Comparison of ENCODE assay signal across 10 cellular contexts in genomic region chrX:19791562-19791961, GRCh38.
DNase-seq lines count a peak whose midpoint lies in the region; ATAC-seq, FAIRE-seq and TF ChIP-seq lines count a peak whose summit lies in the region.
"Had no signal": no experiment of that assay in that cellular context is flagged by ENCODE, and none has a peak within 500 bp of the region (broad histone marks: within the 10 kb centered on the region; RNA-seq: fewer than 3 reads in every experiment).

No MANE protein-coding gene starts in this region.

- intact Hi-C loops in ovary (cut with DNase I), result no loop called here

- H3K79me2 ChIP-seq in OCI-LY1 (ENCODE audit: insufficient read depth, low read length), result peaks cover 50% of the 10 kb centered on the region

- no peaks in the 10 kb centered on the region for H3K27me3 ChIP-seq in OCI-LY1 (ENCODE audit: insufficient read depth, low read length)
- H3K27me3 ChIP-seq in ovary, result no peaks in the 10 kb centered on the region
- H3K27me3 ChIP-seq: gastrocnemius medialis had no signal

- H3K4me3 ChIP-seq in OCI-LY1 (ENCODE audit: low read depth, low read length, poor library complexity, severe bottlenecking), result no peak overlapping the region
- no peak overlapping the region for H3K4me3 ChIP-seq in fibroblast of villous mesenchyme (ENCODE audit: low read depth, low read length)
- H3K4me3 ChIP-seq in ovary, result no peak overlapping the region
- H3K4me3 ChIP-seq: gastrocnemius medialis had no signal

- no peak overlapping the region for H2AFZ ChIP-seq in OCI-LY1 (ENCODE audit: low read length)

- ATAC-seq in GM18511 (IDR thresholded peaks at IDR 0.05; ENCODE audit: unreplicated experiment), result peak; percentile 69
- ATAC-seq in HG02571 (IDR thresholded peaks at IDR 0.05; ENCODE audit: unreplicated experiment), result peak; percentile 51
- no peak for ATAC-seq in GM18505 (IDR thresholded peaks at IDR 0.05; ENCODE audit: unreplicated experiment)
- ATAC-seq: gastrocnemius medialis had no signal

- TF ChIP-seq CTCF in OCI-LY1 (IDR thresholded peaks at IDR 0.05; ENCODE audit: low read length) (no peak), fibroblast of villous mesenchyme (IDR thresholded peaks at IDR 0.05; ENCODE audit: insufficient read depth, low read depth, low read length) (no peak), ovary (IDR thresholded peaks at IDR 0.05) (no peak)

- H3K36me3 ChIP-seq in OCI-LY1 (ENCODE audit: insufficient read depth, low read length) (peaks cover 49% of the 10 kb centered on the region), ovary (no peaks in the 10 kb centered on the region)
- H3K36me3 ChIP-seq: gastrocnemius medialis had no signal

- no peak overlapping the region for H3K9ac ChIP-seq in OCI-LY1 (ENCODE audit: low read length)

- 71 to 75% (median 72%) methylated on average over 6 of the region's 6 CpGs for WGBS in ovary, 3 donors

- no peak for FAIRE-seq in urothelium cell line (lab: Jason Lieb, UNC)

- TF ChIP-seq POLR2A in GM18505 (IDR thresholded peaks at IDR 0.05; ENCODE audit: borderline replicate concordance, extremely low read depth, insufficient read depth, insufficient read length) (no peak), ovary (IDR thresholded peaks at IDR 0.05) (no peak)

- peak overlapping the region; percentile 73 for H3K27ac ChIP-seq in OCI-LY1 (ENCODE audit: low read depth, low read length, poor library complexity, severe bottlenecking)
- no peak overlapping the region for H3K27ac ChIP-seq in ovary
- H3K27ac ChIP-seq: gastrocnemius medialis had no signal

- no peaks in the 10 kb centered on the region for H3F3A ChIP-seq in OCI-LY1 (ENCODE audit: insufficient read depth, low read length)

- DNase-seq in fibroblast of villous mesenchyme (ENCODE audit: low read depth), result peak; percentile 34
- no peak for DNase-seq in NCI-H2196 treated with DMSO at 0.1 percent for 48 hours (lab: John Stamatoyannopoulos, UW; ENCODE audit: unreplicated experiment)
- DNase-seq in urothelium cell line (ENCODE audit: low spot score), result no peak
- no peak for DNase-seq in ovary
- DNase-seq: gastrocnemius medialis, NCI-H1436 had no signal

- no peaks in the 10 kb centered on the region for H3K9me3 ChIP-seq in OCI-LY1 (ENCODE audit: low read length)
- no peaks in the 10 kb centered on the region for H3K9me3 ChIP-seq in ovary
- H3K9me3 ChIP-seq: gastrocnemius medialis had no signal

- peaks cover 43% of the 10 kb centered on the region for H3K4me1 ChIP-seq in OCI-LY1 (ENCODE audit: insufficient read depth, low read length, severe bottlenecking)
- no peaks in the 10 kb centered on the region for H3K4me1 ChIP-seq in ovary (ENCODE audit: insufficient read depth)
- H3K4me1 ChIP-seq: gastrocnemius medialis had no signal

- no peaks in the 10 kb centered on the region for H3K9me2 ChIP-seq in OCI-LY1 (ENCODE audit: low read depth, low read length)

- H3K4me2 ChIP-seq in OCI-LY1 (ENCODE audit: low read length), result no peak overlapping the region; the same call in 1 of the 2 replicates

- no peak for TF ChIP-seq EP300 in ovary (IDR thresholded peaks at IDR 0.05)

- H4K20me1 ChIP-seq in OCI-LY1 (ENCODE audit: insufficient read depth, low read length), result no peaks in the 10 kb centered on the region
